11 cellular contexts compared by ENCODE assay signal in the genomic region with DNA sequence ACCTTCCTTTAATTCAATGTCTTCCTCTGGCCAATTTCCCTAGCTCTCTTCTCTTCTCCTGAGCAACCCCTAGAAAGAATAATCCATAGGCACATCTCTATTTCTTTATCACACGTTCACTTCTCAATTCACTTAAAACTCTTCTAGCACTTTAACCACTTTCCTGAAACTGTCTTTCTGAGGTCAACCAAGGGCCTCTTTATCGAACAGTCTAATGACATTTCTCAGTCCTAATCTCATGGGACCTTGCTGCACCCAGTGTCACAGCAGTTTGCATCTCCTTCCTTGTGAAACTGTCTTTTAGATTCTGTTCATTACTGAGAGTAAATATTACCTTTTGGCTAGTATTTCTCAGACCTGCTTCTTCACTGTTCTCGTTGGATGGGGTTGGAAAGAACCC.
DNase-seq lines count a peak whose midpoint lies in the region; ATAC-seq and TF ChIP-seq lines count a peak whose summit lies in the region.
"Had no signal": no experiment of that assay in that cellular context is flagged by ENCODE, and none has a peak within 500 bp of the region (broad histone marks: within the 10 kb centered on the region; RNA-seq: fewer than 3 reads in every experiment).

No MANE protein-coding gene starts in this region.

- H3K79me2 ChIP-seq in KMS-11 (ENCODE audit: insufficient read depth, low read depth): no peaks in the 10 kb centered on the region
- H3K79me2 ChIP-seq in SK-N-SH (ENCODE audit: insufficient read depth): no peaks in the 10 kb centered on the region

- TF ChIP-seq CTCF in KMS-11 (conservative IDR thresholded peaks at IDR 0.05; ENCODE audit: low read depth, low read length) (no peak), SK-N-SH (IDR thresholded peaks at IDR 0.05) (no peak)

- H3K4me3 ChIP-seq in KMS-11 (IDR thresholded peaks at IDR 0.05; ENCODE audit: insufficient read depth, low read depth, low read length) (no peak overlapping the region), H7 (ENCODE audit: insufficient read depth, low read depth, low read length) (no peak overlapping the region), SK-N-SH (ENCODE audit: low read depth in 2 of 2, low read length in 1 of 2) (no peak overlapping the region)
- H3K4me3 ChIP-seq: dorsolateral prefrontal cortex had no signal

- H4K20me1 ChIP-seq in KMS-11 (ENCODE audit: insufficient read depth): no peaks in the 10 kb centered on the region
- no peaks in the 10 kb centered on the region for H4K20me1 ChIP-seq in SK-N-SH (ENCODE audit: insufficient read depth)

- H3K4me1 ChIP-seq in KMS-11 (ENCODE audit: low read depth, poor library complexity, severe bottlenecking): peaks cover 27% of the 10 kb centered on the region
- H3K4me1 ChIP-seq in SK-N-SH (ENCODE audit: control insufficient read depth in 1 of 2, insufficient read depth in 2 of 2, low read depth in 1 of 2, low read length in 1 of 2): no peaks in the 10 kb centered on the region

- WGBS in SK-N-SH (ENCODE audit: low lambda C conversion rate): 1% methylated on average over 3 of the region's 3 CpGs

- H3K27me3 ChIP-seq in KMS-11 (ENCODE audit: insufficient read depth, low read depth) (no peaks in the 10 kb centered on the region), H7 (ENCODE audit: control insufficient read depth, insufficient read depth, low read length) (no peaks in the 10 kb centered on the region), SK-N-SH (ENCODE audit: insufficient read depth) (no peaks in the 10 kb centered on the region)
- H3K27me3 ChIP-seq: dorsolateral prefrontal cortex had no signal

- H3K27ac ChIP-seq in KMS-11: no peak overlapping the region
- H3K27ac ChIP-seq in SK-N-SH (ENCODE audit: low read depth in 2 of 2, low read length in 1 of 2): no peak overlapping the region
- H3K27ac ChIP-seq: dorsolateral prefrontal cortex had no signal

- TF ChIP-seq EP300 in SK-N-SH (IDR thresholded peaks at IDR 0.05; ENCODE audit: borderline replicate concordance in 1 of 2, low read depth in 1 of 2, low read length in 1 of 2): no peak

- H3K36me3 ChIP-seq in KMS-11 (ENCODE audit: insufficient read depth): no peaks in the 10 kb centered on the region
- no peaks in the 10 kb centered on the region for H3K36me3 ChIP-seq in H7 (replicated peaks; ENCODE audit: control insufficient read depth, insufficient read depth, low read length)
- H3K36me3 ChIP-seq in SK-N-SH (replicated peaks in 1 of 2; ENCODE audit: control insufficient read depth in 1 of 2, insufficient read depth in 2 of 2, low read length in 1 of 2): no peaks in the 10 kb centered on the region

- DNase-seq in NCI-H748 (lab: John Stamatoyannopoulos, UW; ENCODE audit: unreplicated experiment) (no peak), H7 (no peak), SK-N-SH (no peak), ecto neural progenitor cell (ENCODE audit: low spot score) (no peak)
- DNase-seq: activated naive CD8-positive, alpha-beta T cell treated with anti-CD3 and anti-CD28 coated beads, Interleukin-2, amount 10 ng/mL, durations not matched to agents 7 days and 5 days; AML-193; dorsolateral prefrontal cortex had no signal

- no peaks in the 10 kb centered on the region for H3F3A ChIP-seq in SK-N-SH (replicated peaks; ENCODE audit: insufficient read depth)

- no peak overlapping the region for H3K9ac ChIP-seq in KMS-11
- H3K9ac ChIP-seq in SK-N-SH: no peak overlapping the region

- CTCF ChIA-PET in SK-N-SH (lab: Yijun Ruan, JAX): interaction anchor here (0.7 kb wide), 1 partner anchor 30 kb away, joined by 3 read pairs; no protein-coding TSS in a partner anchor

- peak; percentile 78 for ATAC-seq in GM18505 (IDR thresholded peaks at IDR 0.05; ENCODE audit: unreplicated experiment)
- peak; percentile 79 for ATAC-seq in GM19467 (IDR thresholded peaks at IDR 0.05; ENCODE audit: unreplicated experiment)
- peak; percentile 96 for ATAC-seq in HG02943 (IDR thresholded peaks at IDR 0.05; ENCODE audit: low read depth, unreplicated experiment)

- H2AFZ ChIP-seq in KMS-11 (ENCODE audit: low read depth) (no peak overlapping the region), SK-N-SH (ENCODE audit: low read depth) (no peak overlapping the region)

- TF ChIP-seq RAD21 in SK-N-SH (IDR thresholded peaks at IDR 0.05; ENCODE audit: low read length): no peak

- H3K4me2 ChIP-seq in KMS-11 (peak overlapping the region; percentile 56), SK-N-SH (no peak overlapping the region)

- H3K9me3 ChIP-seq in SK-N-SH: no peaks in the 10 kb centered on the region

- H3K9me2 ChIP-seq in SK-N-SH: no peaks in the 10 kb centered on the region

- POLR2A ChIA-PET in SK-N-SH (lab: Yijun Ruan, JAX): no interaction called here

- no peak for TF ChIP-seq POLR2A in GM18505 (IDR thresholded peaks at IDR 0.05; ENCODE audit: borderline replicate concordance, extremely low read depth, insufficient read depth, insufficient read length)

TF ChIP-seq in SK-N-SH, 30 proteins besides CTCF, POLR2A, EP300 and RAD21:
- no peak for TF ChIP-seq GATA2 (CRISPR knock-in tag; IDR thresholded peaks at IDR 0.05)
- TF ChIP-seq, protein P1, sequence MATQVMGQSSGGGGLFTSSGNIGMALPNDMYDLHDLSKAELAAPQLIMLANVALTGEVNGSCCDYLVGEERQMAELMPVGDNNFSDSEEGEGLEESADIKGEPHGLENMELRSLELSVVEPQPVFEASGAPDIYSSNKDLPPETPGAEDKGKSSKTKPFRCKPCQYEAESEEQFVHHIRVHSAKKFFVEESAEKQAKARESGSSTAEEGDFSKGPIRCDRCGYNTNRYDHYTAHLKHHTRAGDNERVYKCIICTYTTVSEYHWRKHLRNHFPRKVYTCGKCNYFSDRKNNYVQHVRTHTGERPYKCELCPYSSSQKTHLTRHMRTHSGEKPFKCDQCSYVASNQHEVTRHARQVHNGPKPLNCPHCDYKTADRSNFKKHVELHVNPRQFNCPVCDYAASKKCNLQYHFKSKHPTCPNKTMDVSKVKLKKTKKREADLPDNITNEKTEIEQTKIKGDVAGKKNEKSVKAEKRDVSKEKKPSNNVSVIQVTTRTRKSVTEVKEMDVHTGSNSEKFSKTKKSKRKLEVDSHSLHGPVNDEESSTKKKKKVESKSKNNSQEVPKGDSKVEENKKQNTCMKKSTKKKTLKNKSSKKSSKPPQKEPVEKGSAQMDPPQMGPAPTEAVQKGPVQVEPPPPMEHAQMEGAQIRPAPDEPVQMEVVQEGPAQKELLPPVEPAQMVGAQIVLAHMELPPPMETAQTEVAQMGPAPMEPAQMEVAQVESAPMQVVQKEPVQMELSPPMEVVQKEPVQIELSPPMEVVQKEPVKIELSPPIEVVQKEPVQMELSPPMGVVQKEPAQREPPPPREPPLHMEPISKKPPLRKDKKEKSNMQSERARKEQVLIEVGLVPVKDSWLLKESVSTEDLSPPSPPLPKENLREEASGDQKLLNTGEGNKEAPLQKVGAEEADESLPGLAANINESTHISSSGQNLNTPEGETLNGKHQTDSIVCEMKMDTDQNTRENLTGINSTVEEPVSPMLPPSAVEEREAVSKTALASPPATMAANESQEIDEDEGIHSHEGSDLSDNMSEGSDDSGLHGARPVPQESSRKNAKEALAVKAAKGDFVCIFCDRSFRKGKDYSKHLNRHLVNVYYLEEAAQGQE (IDR thresholded peaks at IDR 0.05; ENCODE audit: low read depth, low read length): no peak
- no peak for TF ChIP-seq MEF2A (IDR thresholded peaks at IDR 0.05; ENCODE audit: borderline replicate concordance, low read depth)
- no peak for TF ChIP-seq TCF12 (IDR thresholded peaks at IDR 0.05)
- TF ChIP-seq TAF1 (IDR thresholded peaks at IDR 0.05; ENCODE audit: borderline replicate concordance, low read depth, low read length): no peak
- TF ChIP-seq, protein P2, sequence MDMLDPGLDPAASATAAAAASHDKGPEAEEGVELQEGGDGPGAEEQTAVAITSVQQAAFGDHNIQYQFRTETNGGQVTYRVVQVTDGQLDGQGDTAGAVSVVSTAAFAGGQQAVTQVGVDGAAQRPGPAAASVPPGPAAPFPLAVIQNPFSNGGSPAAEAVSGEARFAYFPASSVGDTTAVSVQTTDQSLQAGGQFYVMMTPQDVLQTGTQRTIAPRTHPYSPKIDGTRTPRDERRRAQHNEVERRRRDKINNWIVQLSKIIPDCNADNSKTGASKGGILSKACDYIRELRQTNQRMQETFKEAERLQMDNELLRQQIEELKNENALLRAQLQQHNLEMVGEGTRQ (IDR thresholded peaks at IDR 0.05; ENCODE audit: borderline replicate concordance, low read depth, low read length): no peak
- TF ChIP-seq RCOR1 (IDR thresholded peaks at IDR 0.05; ENCODE audit: low read length): no peak
- TF ChIP-seq FOSL2 (IDR thresholded peaks at IDR 0.05; ENCODE audit: borderline replicate concordance, low read depth): no peak
- TF ChIP-seq MXI1 (IDR thresholded peaks at IDR 0.05; ENCODE audit: low read depth, low read length): no peak
- no peak for TF ChIP-seq GABPA (IDR thresholded peaks at IDR 0.05; ENCODE audit: low read depth)
